2 cellular contexts compared by ENCODE assay signal in genomic region chr5:73183000-73183399, GRCh38.
TF ChIP-seq lines count a peak whose summit lies in the region.

No MANE protein-coding gene starts in this region.

TF ChIP-seq in IMR-90, 13 proteins besides CTCF, POLR2A, EP300 and RAD21:
- 0 out of 2 replicates have a peak, but pooled peaks have one; percentile 18 for TF ChIP-seq CEBPB (IDR thresholded peaks at IDR 0.05; ENCODE audit: low read depth, low read length)
- TF ChIP-seq SMC3 (IDR thresholded peaks at IDR 0.05; ENCODE audit: low read depth, low read length), result no peak

TF ChIP-seq in SK-N-SH, 30 proteins besides CTCF, POLR2A, EP300 and RAD21:
- no peak for TF ChIP-seq GABPA (IDR thresholded peaks at IDR 0.05; ENCODE audit: low read depth)
- no peak for TF ChIP-seq FOXJ3 (CRISPR knock-in tag; IDR thresholded peaks at IDR 0.05)
- TF ChIP-seq NFIC (IDR thresholded peaks at IDR 0.05; ENCODE audit: borderline replicate concordance), result no peak
- no peak for TF ChIP-seq POLR2AphosphoS5 (IDR thresholded peaks at IDR 0.05; ENCODE audit: low read depth, low read length)
- TF ChIP-seq GATA2 (CRISPR knock-in tag; IDR thresholded peaks at IDR 0.05), result no peak
- no peak for TF ChIP-seq TEAD4 (IDR thresholded peaks at IDR 0.05; ENCODE audit: borderline replicate concordance, insufficient read depth)
- TF ChIP-seq NRF1 (IDR thresholded peaks at IDR 0.05; ENCODE audit: low read depth, low read length), result no peak
- no peak for TF ChIP-seq FOXM1 (IDR thresholded peaks at IDR 0.05; ENCODE audit: low read depth)
- TF ChIP-seq ELF1 (IDR thresholded peaks at IDR 0.05), result no peak
